22 cellular contexts compared by ENCODE assay signal in genomic region chr12:90112668-90113067, GRCh38.
DNase-seq lines count a peak whose midpoint lies in the region; ATAC-seq, FAIRE-seq and TF ChIP-seq lines count a peak whose summit lies in the region.
"Had no signal": no experiment of that assay in that cellular context is flagged by ENCODE, and none has a peak within 500 bp of the region (broad histone marks: within the 10 kb centered on the region; RNA-seq: fewer than 3 reads in every experiment).

No MANE protein-coding gene starts in this region.

- H3K4me1 ChIP-seq in keratinocyte (ENCODE audit: control insufficient read depth, extremely low read depth, insufficient read depth, low read length) = no peaks in the 10 kb centered on the region
- H3K4me1 ChIP-seq: A549; BLaER1 treated with 17β-estradiol and CSF1 and Interleukin-3, amounts not matched to agents 10 nM and 100 nM had no signal

- no peak overlapping the region for H3K9ac ChIP-seq in keratinocyte (ENCODE audit: control insufficient read depth, extremely low read depth, insufficient read depth, low read length)
- H3K9ac ChIP-seq: BLaER1 treated with 17β-estradiol and CSF1 and Interleukin-3, amounts not matched to agents 10 nM and 100 nM had no signal

- no peaks in the 10 kb centered on the region for H3K36me3 ChIP-seq in keratinocyte (ENCODE audit: control insufficient read depth in 2 of 2, extremely low read depth in 1 of 2, insufficient read depth in 2 of 2, low read length in 2 of 2)
- H3K36me3 ChIP-seq: BLaER1 treated with 17β-estradiol and CSF1 and Interleukin-3, amounts not matched to agents 10 nM and 100 nM; MG63 had no signal

- no peaks in the 10 kb centered on the region for H3K79me2 ChIP-seq in keratinocyte (ENCODE audit: control insufficient read depth, insufficient read depth, low read length)

- no peaks in the 10 kb centered on the region for H3K9me1 ChIP-seq in keratinocyte (ENCODE audit: control insufficient read depth, extremely low read depth, insufficient read depth, low read length)

- dilution Hi-C loops in keratinocyte (cut with MboI; ENCODE audit: extremely low pct_ligation_motif_present, low sequenced_read_pairs) = no loop called here

- no peak overlapping the region for H3K4me3 ChIP-seq in keratinocyte (ENCODE audit: control insufficient read depth in 2 of 3, extremely low read depth in 1 of 3, insufficient read depth in 2 of 3, low read depth in 1 of 3, low read length in 3 of 3)
- H3K4me3 ChIP-seq: A549; BLaER1 treated with 17β-estradiol and CSF1 and Interleukin-3, amounts not matched to agents 10 nM and 100 nM; MG63; SK-N-MC had no signal

- no peaks in the 10 kb centered on the region for H3K27me3 ChIP-seq in keratinocyte (ENCODE audit: control insufficient read depth, extremely low read depth, insufficient read depth, low read length)
- H3K27me3 ChIP-seq: BLaER1 treated with 17β-estradiol and CSF1 and Interleukin-3, amounts not matched to agents 10 nM and 100 nM; MG63 had no signal

- H3K9me3 ChIP-seq in keratinocyte (ENCODE audit: control insufficient read depth, low read depth, low read length) = no peaks in the 10 kb centered on the region
- H3K9me3 ChIP-seq: A549, MG63 had no signal

- no peak for TF ChIP-seq POLR2A in H54 (IDR thresholded peaks at IDR 0.05; ENCODE audit: low read depth, low read length)

- H2AFZ ChIP-seq in keratinocyte (ENCODE audit: control insufficient read depth, low read length) = peak overlapping the region; percentile 2

- no peak overlapping the region for H3K4me2 ChIP-seq in keratinocyte (ENCODE audit: control insufficient read depth, extremely low read depth, insufficient read depth, low read depth, low read length)
- H3K4me2 ChIP-seq: A549; BLaER1 treated with 17β-estradiol and CSF1 and Interleukin-3, amounts not matched to agents 10 nM and 100 nM had no signal

- no peak for TF ChIP-seq CTCF in VCaP (conservative IDR thresholded peaks at IDR 0.05)
- no peak for TF ChIP-seq CTCF in keratinocyte (optimal IDR thresholded peaks at IDR 0.05 in 1 of 3, IDR thresholded peaks at IDR 0.05 in 1 of 3, conservative IDR thresholded peaks at IDR 0.05 in 1 of 3; ENCODE audit: extremely low read depth in 1 of 3, insufficient read depth in 2 of 3, low read length in 3 of 3)

- H3K27ac ChIP-seq in VCaP (peak overlapping the region; percentile 20; the same call in 1 of the 2 replicates), keratinocyte (ENCODE audit: control insufficient read depth, insufficient read depth, low read length) (no peak overlapping the region)
- H3K27ac ChIP-seq: BLaER1 treated with 17β-estradiol and CSF1 and Interleukin-3, amounts not matched to agents 10 nM and 100 nM; SK-N-MC had no signal

- DNase-seq in DMS 273 (lab: John Stamatoyannopoulos, UW; ENCODE audit: unreplicated experiment) (peak; percentile 85), NCI-H2171 (lab: John Stamatoyannopoulos, UW) (peak; percentile 54), keratinocyte (ENCODE audit: low read depth, low spot score) (no peak), H54 (ENCODE audit: insufficient read length, low spot score) (no peak), DMS114 treated with DMSO at 0.1 percent for 48 hours (lab: John Stamatoyannopoulos, UW; ENCODE audit: unreplicated experiment) (no peak)
- DNase-seq in central memory CD4-positive, alpha-beta T cell = no peak
- DNase-seq: CD8-positive, alpha-beta memory T cell; GF-D8; Kasumi-1; MG63; NCI-H1048; NCI-H1436 treated with DMSO at 0.1 percent for 48 hours; NCI-H510A treated with DMSO at 0.1 percent for 48 hours; NK-92 treated with Interleukin-12 subunit alpha and Interleukin-12 subunit beta, amount 100 ng/mL, for 24 hours had no signal

- no peak for ATAC-seq in HG03520 (IDR thresholded peaks at IDR 0.05; ENCODE audit: unreplicated experiment)
- ATAC-seq: A549, HCT116, Right ventricle myocardium inferior had no signal

- no peaks in the 10 kb centered on the region for H4K20me1 ChIP-seq in keratinocyte (ENCODE audit: control insufficient read depth, extremely low read depth, insufficient read depth, low read length)
- H4K20me1 ChIP-seq: BLaER1 treated with 17β-estradiol and CSF1 and Interleukin-3, amounts not matched to agents 10 nM and 100 nM had no signal

- FAIRE-seq in keratinocyte (lab: Jason Lieb, UNC) (no peak), H54 (lab: Jason Lieb, UNC) (no peak)
- FAIRE-seq: A549, RCC 7860 had no signal

Comparison
In these comparisons a context has a peak if more than half of its experiments do, and no peak if none do; other contexts are left out.
1. DNase-seq: peak in DMS 273 (single experiment) and NCI-H2171 (single experiment); none in keratinocyte (single experiment), H54 (single experiment), central memory CD4-positive, alpha-beta T cell (single experiment) and DMS114 treated with DMSO at 0.1 percent for 48 hours (single experiment).